ENCODE assay signal across 8 cellular contexts in the genomic region with DNA sequence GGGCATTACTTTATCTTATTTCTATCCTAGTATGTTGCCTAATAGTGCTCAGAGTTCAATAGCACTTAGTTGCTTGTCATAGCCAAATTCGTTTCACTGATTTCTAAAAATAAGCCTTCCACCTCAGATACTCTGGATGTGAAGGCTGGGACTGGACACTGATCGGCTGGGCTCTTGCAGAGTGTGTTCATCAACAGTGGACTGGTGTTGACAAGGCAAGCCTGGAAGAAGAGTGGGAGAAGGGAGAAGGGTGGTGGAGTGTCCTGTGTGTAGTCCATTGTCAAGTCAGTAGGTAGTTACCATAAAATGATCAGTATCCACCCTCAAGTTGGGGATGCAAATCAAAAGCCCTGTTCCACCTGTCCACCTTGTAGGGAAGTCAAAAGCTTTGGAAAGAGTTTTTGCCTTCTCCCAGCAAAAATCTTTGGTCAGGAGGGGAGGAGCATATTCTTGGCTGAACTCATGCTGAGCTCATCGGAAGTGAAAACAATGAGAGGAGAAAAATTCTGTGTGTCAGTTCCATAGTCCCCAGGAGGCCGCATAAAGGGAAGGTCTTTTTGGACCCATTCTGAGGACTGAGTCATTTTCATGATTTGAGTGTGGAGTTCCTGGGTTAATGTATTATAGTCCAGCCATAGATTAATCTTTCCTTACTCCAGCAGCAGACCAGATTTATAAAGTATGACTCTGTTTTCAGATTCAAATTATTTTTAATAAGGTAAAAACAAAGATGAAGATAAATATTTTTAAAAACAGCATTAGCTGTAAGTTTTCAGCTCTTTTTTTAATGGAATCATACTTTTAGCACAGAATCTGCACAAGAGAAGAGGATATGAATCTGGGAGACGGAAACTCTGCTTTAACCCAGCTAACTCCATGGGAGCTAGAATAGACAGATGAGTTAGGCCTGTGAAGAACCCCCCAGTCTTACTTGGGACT.
DNase-seq lines count a peak whose midpoint lies in the region; ATAC-seq, FAIRE-seq and TF ChIP-seq lines count a peak whose summit lies in the region.

No MANE protein-coding gene starts in this region.

- FAIRE-seq in kidney (lab: Jason Lieb, UNC): peak; percentile 32

- H3K27ac ChIP-seq in ACC112 (ENCODE audit: low read depth, low read length): peak overlapping the region; percentile 79
- H3K27ac ChIP-seq in HUES6 (ENCODE audit: low read depth, low read length): 0 out of 2 replicates have a peak overlapping the region, but pooled peaks have one; percentile 2
- peak overlapping the region; percentile 23 for H3K27ac ChIP-seq in mammary epithelial cell (ENCODE audit: insufficient read depth, low read depth, low read length)
- peak overlapping the region; percentile 36 to 88 for H3K27ac ChIP-seq in kidney (ENCODE audit: low read depth in 2 of 2, low read length in 2 of 2)
- H3K27ac ChIP-seq in stomach: peak overlapping the region; percentile 16 to 89 (median 84)

- H3K4me2 ChIP-seq in mammary epithelial cell (ENCODE audit: insufficient read depth, low read depth, low read length): peak overlapping the region; percentile 41

- no peak for TF ChIP-seq POLR2A in stomach (IDR thresholded peaks at IDR 0.05)

- no peak for ATAC-seq in GM21619 (IDR thresholded peaks at IDR 0.05; ENCODE audit: unreplicated experiment)
- ATAC-seq in HG03342 (IDR thresholded peaks at IDR 0.05; ENCODE audit: unreplicated experiment): no peak
- ATAC-seq in GM21390 (IDR thresholded peaks at IDR 0.05; ENCODE audit: unreplicated experiment): no peak

- H3K79me2 ChIP-seq in ACC112 (ENCODE audit: control insufficient read depth, insufficient read depth, low read length, unreplicated experiment): peaks cover 58% of the 10 kb centered on the region
- peaks cover 80% of the 10 kb centered on the region for H3K79me2 ChIP-seq in mammary epithelial cell (ENCODE audit: insufficient read depth, low read length)

- no TSS peak for BruUV-seq in mammary epithelial cell (replicated peaks; lab: Mats Ljungman, UMichigan)

- TF ChIP-seq CTCF in mammary epithelial cell (conservative IDR thresholded peaks at IDR 0.05 in 1 of 2, IDR thresholded peaks at IDR 0.05 in 1 of 2; ENCODE audit: extremely low read depth in 1 of 2, insufficient read depth in 1 of 2, low read depth in 1 of 2, low read length in 2 of 2): no peak
- no peak for TF ChIP-seq CTCF in kidney (IDR thresholded peaks at IDR 0.05; ENCODE audit: borderline replicate concordance, extremely low read depth, insufficient read depth)
- no peak for TF ChIP-seq CTCF in stomach (IDR thresholded peaks at IDR 0.05)

- CTCF ChIA-PET in mammary epithelial cell (lab: Charles Lee; ENCODE audit: low non-redundant PET): interaction anchor here (0.9 kb wide), 1 partner anchor 19 kb away, joined by 5 read pairs; no protein-coding TSS in a partner anchor

- 40% methylated on average over 5 of the region's 5 CpGs for WGBS in mammary epithelial cell (ENCODE audit: low coverage, missing lambda C conversion rate)
- WGBS in stomach, 5 donors: 37 to 53% (median 51%) methylated on average over 5 of the region's 5 CpGs

- H3K9me3 ChIP-seq in HUES6 (ENCODE audit: control insufficient read depth, insufficient read depth, low read depth, low read length) (no peaks in the 10 kb centered on the region), mammary epithelial cell (replicated peaks; ENCODE audit: insufficient read depth, low read length) (no peaks in the 10 kb centered on the region), kidney (ENCODE audit: control insufficient read depth in 1 of 2, low read length in 2 of 2) (no peaks in the 10 kb centered on the region), stomach (no peaks in the 10 kb centered on the region)

- intact Hi-C loops in mammary epithelial cell (cut with micrococcal nuclease) (loop anchor here (10.0 kb wide), 1 partner anchor 197 kb away; no protein-coding TSS in a partner anchor), kidney (cut with DNase I) (no loop called here), stomach (cut with DNase I; ENCODE audit: low total_unique reads) (no loop called here)

- peaks cover 69% of the 10 kb centered on the region for H3K4me1 ChIP-seq in ACC112 (ENCODE audit: control insufficient read depth, insufficient read depth, low read length, unreplicated experiment)
- peaks cover 53% of the 10 kb centered on the region for H3K4me1 ChIP-seq in HUES6 (ENCODE audit: control insufficient read depth, insufficient read depth, low read length)
- peaks cover 68% of the 10 kb centered on the region for H3K4me1 ChIP-seq in mammary epithelial cell (ENCODE audit: insufficient read depth, low read length)
- peaks cover 21 to 35% of the 10 kb centered on the region in 2 donors for H3K4me1 ChIP-seq in kidney (ENCODE audit: control insufficient read depth in 1 of 2, insufficient read depth in 1 of 2, low read depth in 1 of 2, low read length in 2 of 2)
- peaks cover 41 to 79% (median 59%) of the 10 kb centered on the region in 4 donors for H3K4me1 ChIP-seq in stomach

- H3K9ac ChIP-seq in HUES6 (ENCODE audit: low read length): no peak overlapping the region
- H3K9ac ChIP-seq in mammary epithelial cell (ENCODE audit: insufficient read depth, low read length): no peak overlapping the region
- H3K9ac ChIP-seq in kidney (ENCODE audit: low read length in 2 of 2): peak overlapping the region in 1 of 2 donors; percentile 1

- no peaks in the 10 kb centered on the region for H4K20me1 ChIP-seq in mammary epithelial cell (ENCODE audit: insufficient read depth, low read length)

- in situ Hi-C loops in mammary epithelial cell (cut with MboI; ENCODE audit: low sequenced_read_pairs in 2 of 2): no loop called here

- H3K27me3 ChIP-seq in ACC112 (ENCODE audit: insufficient read depth, low read length) (no peaks in the 10 kb centered on the region), HUES6 (ENCODE audit: control insufficient read depth, insufficient read depth, low read length) (no peaks in the 10 kb centered on the region), mammary epithelial cell (ENCODE audit: insufficient read depth, low read length) (no peaks in the 10 kb centered on the region), stomach (no peaks in the 10 kb centered on the region)

- peak overlapping the region; percentile 33 for H3K4me3 ChIP-seq in ACC112 (ENCODE audit: low read depth, low read length)
- peak overlapping the region; percentile 10; the same call in 1 of the 2 replicates for H3K4me3 ChIP-seq in HUES6 (ENCODE audit: low read depth, low read length)
- no peak overlapping the region for H3K4me3 ChIP-seq in mammary epithelial cell (replicated peaks in 1 of 3; ENCODE audit: insufficient read depth in 1 of 3, low read depth in 2 of 3, low read length in 3 of 3)
- H3K4me3 ChIP-seq in kidney (ENCODE audit: low read length in 2 of 2): no peak overlapping the region
- H3K4me3 ChIP-seq in stomach: no peak overlapping the region

- H2AFZ ChIP-seq in ACC112 (ENCODE audit: low read length, unreplicated experiment): no peak overlapping the region
- H2AFZ ChIP-seq in mammary epithelial cell (ENCODE audit: low read depth, low read length): no peak overlapping the region

- no peak for TF ChIP-seq EP300 in stomach (IDR thresholded peaks at IDR 0.05)

- H3K36me3 ChIP-seq in ACC112 (ENCODE audit: insufficient read depth, low read length): peaks cover 11% of the 10 kb centered on the region; the same call in 1 of the 2 replicates
- peaks cover 32% of the 10 kb centered on the region for H3K36me3 ChIP-seq in HUES6 (ENCODE audit: control insufficient read depth, insufficient read depth, low read length)
- peaks cover 14% of the 10 kb centered on the region for H3K36me3 ChIP-seq in mammary epithelial cell (ENCODE audit: insufficient read depth, low read length)
- peaks cover 16 to 18% of the 10 kb centered on the region in 2 donors for H3K36me3 ChIP-seq in kidney (ENCODE audit: control insufficient read depth in 1 of 2, insufficient read depth in 2 of 2, low read length in 2 of 2)
- peaks cover 14 to 35% (median 33%) of the 10 kb centered on the region in 4 donors for H3K36me3 ChIP-seq in stomach

- DNase-seq in mammary epithelial cell: peak; percentile 82
- DNase-seq in kidney: no peak
- DNase-seq in stomach: no peak

- dilution Hi-C loops in mammary epithelial cell (cut with HindIII; ENCODE audit: low sequenced_read_pairs): no loop called here

Comparison
In these comparisons a context has a peak if more than half of its experiments do, and no peak if none do; other contexts are left out.
1. H3K27ac ChIP-seq: peak in every context shown above with its lines; median percentile 84 in stomach; 79 in ACC112; 62 in kidney; 23 in mammary epithelial cell; 2 in HUES6.
2. H3K4me3 ChIP-seq: peak in ACC112 (single experiment) and HUES6 (single experiment); none in mammary epithelial cell (0 of 3), kidney (0 of 2) and stomach (0 of 4).